In genomic region chr1:20578062-20578461, GRCh38 we compare ENCODE assay signal across 19 cellular contexts. TPM values are rescaled to one million over a fixed set of nuclear protein-coding genes. Genes with fewer than 3 reads are reported as not detected.
DNase-seq lines count a peak whose midpoint lies in the region; ATAC-seq, FAIRE-seq and TF ChIP-seq lines count a peak whose summit lies in the region.
"Had no signal": no experiment of that assay in that cellular context is flagged by ENCODE, and none has a peak within 500 bp of the region (broad histone marks: within the 10 kb centered on the region; RNA-seq: fewer than 3 reads in every experiment).

No MANE protein-coding gene starts in this region.

- H3K27me3 Mint-ChIP-seq in activated naive CD4-positive, alpha-beta T cell treated with anti-CD3 and anti-CD28 coated beads for 36 hours (ENCODE audit: low read depth) = peaks cover 4% of the 10 kb centered on the region

- H3K36me3 ChIP-seq in PC-9 (ENCODE audit: low read depth) = no peaks in the 10 kb centered on the region
- H3K36me3 ChIP-seq in bronchial epithelial cell (ENCODE audit: control insufficient read depth, insufficient read depth, low read length) = no peaks in the 10 kb centered on the region
- no peaks in the 10 kb centered on the region for H3K36me3 ChIP-seq in keratinocyte (ENCODE audit: control insufficient read depth in 2 of 2, extremely low read depth in 1 of 2, insufficient read depth in 2 of 2, low read length in 2 of 2)
- H3K36me3 ChIP-seq: BLaER1 treated with 17β-estradiol and CSF1 and Interleukin-3, amounts not matched to agents 10 nM and 100 nM had no signal

- peaks cover 31% of the 10 kb centered on the region; the same call in 1 of the 2 replicates for H3F3A ChIP-seq in PC-9 (ENCODE audit: insufficient read depth, low read depth)

- FAIRE-seq in bronchial epithelial cell (lab: Jason Lieb, UNC) (no peak), keratinocyte (lab: Jason Lieb, UNC) (peak; percentile 32)
- FAIRE-seq: A204.1, GM19239, H54 had no signal

- dilution Hi-C loops in keratinocyte (cut with MboI; ENCODE audit: extremely low pct_ligation_motif_present, low sequenced_read_pairs) = no loop called here

- H3K9me3 Mint-ChIP-seq in activated naive CD4-positive, alpha-beta T cell treated with anti-CD3 and anti-CD28 coated beads for 36 hours = no peaks in the 10 kb centered on the region

- H3K4me1 ChIP-seq in PC-9 (replicated peaks; ENCODE audit: insufficient read depth) (peaks cover 34% of the 10 kb centered on the region), keratinocyte (ENCODE audit: control insufficient read depth, extremely low read depth, insufficient read depth, low read length) (peaks cover 12% of the 10 kb centered on the region)

- BruUV-seq in PC-9 (replicated peaks; lab: Mats Ljungman, UMichigan) = no TSS peak

- H3K4me3 Mint-ChIP-seq in activated naive CD4-positive, alpha-beta T cell treated with anti-CD3 and anti-CD28 coated beads for 36 hours = no peak overlapping the region

- DNase-seq in ELR (ENCODE audit: low read depth) = peak; percentile 52
- DNase-seq in PC-9 = peak in 1 of 2 experiments; percentile 70
- DNase-seq in bronchial epithelial cell (ENCODE audit: low read depth) = peak; percentile 86
- no peak for DNase-seq in keratinocyte (ENCODE audit: low read depth, low spot score)
- no peak for DNase-seq in DMS153 (lab: John Stamatoyannopoulos, UW)
- DNase-seq in nucleus accumbens (lab: John Stamatoyannopoulos, UW) = no peak
- no peak for DNase-seq in activated naive CD4-positive, alpha-beta T cell treated with anti-CD3 and anti-CD28 coated beads for 36 hours
- DNase-seq: NCI-H1417, NCI-H187 treated with DMSO at 0.1 percent for 48 hours, NCI-H510A, NCI-H774, SHP77, SK-N-SH had no signal

- CTCF ChIA-PET in PC-9 (lab: Charles Lee) = no interaction called here
- CTCF ChIA-PET in activated naive CD4-positive, alpha-beta T cell treated with anti-CD3 and anti-CD28 coated beads for 36 hours (lab: Charles Lee) = interaction anchor here (0.7 kb wide), 1 partner anchor 252 kb away, joined by 4 read pairs; no protein-coding TSS in a partner anchor

- no peaks in the 10 kb centered on the region for H3K9me2 ChIP-seq in PC-9 (ENCODE audit: insufficient read depth)
- H3K9me2 ChIP-seq: SK-N-SH had no signal

- no peak overlapping the region for H2AFZ ChIP-seq in PC-9
- H2AFZ ChIP-seq in keratinocyte (ENCODE audit: control insufficient read depth, low read length) = no peak overlapping the region

- intact Hi-C loops in PC-9 (cut with micrococcal nuclease; ENCODE audit: unreplicated experiment) = loop anchor here (5.0 kb wide), 2 partner anchors 34 to 54 kb away; partner anchors contain the start of gene PINK1
- intact Hi-C loops in activated naive CD4-positive, alpha-beta T cell treated with anti-CD3 and anti-CD28 coated beads for 36 hours (cut with micrococcal nuclease) = no loop called here

- no peaks in the 10 kb centered on the region for H3K9me1 ChIP-seq in keratinocyte (ENCODE audit: control insufficient read depth, extremely low read depth, insufficient read depth, low read length)

- TF ChIP-seq CTCF in PC-9 (conservative IDR thresholded peaks at IDR 0.05) (no peak), bronchial epithelial cell (IDR thresholded peaks at IDR 0.05; ENCODE audit: insufficient read depth, low read length, severe bottlenecking) (no peak), keratinocyte (optimal IDR thresholded peaks at IDR 0.05 in 1 of 3, IDR thresholded peaks at IDR 0.05 in 1 of 3, conservative IDR thresholded peaks at IDR 0.05 in 1 of 3; ENCODE audit: extremely low read depth in 1 of 3, insufficient read depth in 2 of 3, low read length in 3 of 3) (no peak)

- H3K9me3 ChIP-seq in PC-9 (ENCODE audit: insufficient read depth, low read depth) (no peaks in the 10 kb centered on the region), keratinocyte (ENCODE audit: control insufficient read depth, low read depth, low read length) (no peaks in the 10 kb centered on the region)
- H3K9me3 ChIP-seq: BLaER1 treated with 17β-estradiol and CSF1 and Interleukin-3, amounts not matched to agents 10 nM and 100 nM; SK-N-SH had no signal

- H3K27ac Mint-ChIP-seq in activated naive CD4-positive, alpha-beta T cell treated with anti-CD3 and anti-CD28 coated beads for 36 hours = no peak overlapping the region

- H3K79me2 ChIP-seq in PC-9 (ENCODE audit: low read depth) = no peaks in the 10 kb centered on the region
- no peaks in the 10 kb centered on the region for H3K79me2 ChIP-seq in keratinocyte (ENCODE audit: control insufficient read depth, insufficient read depth, low read length)

- H3K4me2 ChIP-seq in PC-9 = no peak overlapping the region
- H3K4me2 ChIP-seq in keratinocyte (ENCODE audit: control insufficient read depth, extremely low read depth, insufficient read depth, low read depth, low read length) = no peak overlapping the region
- H3K4me2 ChIP-seq: BLaER1 treated with 17β-estradiol and CSF1 and Interleukin-3, amounts not matched to agents 10 nM and 100 nM; SK-N-SH had no signal

- no peaks in the 10 kb centered on the region for H3K4me1 Mint-ChIP-seq in activated naive CD4-positive, alpha-beta T cell treated with anti-CD3 and anti-CD28 coated beads for 36 hours (ENCODE audit: low read depth)

- H3K9ac ChIP-seq in keratinocyte (ENCODE audit: control insufficient read depth, extremely low read depth, insufficient read depth, low read length) = no peak overlapping the region
- H3K9ac ChIP-seq: BLaER1 treated with 17β-estradiol and CSF1 and Interleukin-3, amounts not matched to agents 10 nM and 100 nM; SK-N-SH had no signal

- H3K4me3 ChIP-seq in PC-9 = no peak overlapping the region
- H3K4me3 ChIP-seq in bronchial epithelial cell (ENCODE audit: low read depth, low read length) = no peak overlapping the region
- no peak overlapping the region for H3K4me3 ChIP-seq in keratinocyte (ENCODE audit: control insufficient read depth in 2 of 3, extremely low read depth in 1 of 3, insufficient read depth in 2 of 3, low read depth in 1 of 3, low read length in 3 of 3)
- H3K4me3 ChIP-seq: BLaER1 treated with 17β-estradiol and CSF1 and Interleukin-3, amounts not matched to agents 10 nM and 100 nM had no signal

- H4K20me1 ChIP-seq in PC-9 (ENCODE audit: insufficient read depth) (no peaks in the 10 kb centered on the region), keratinocyte (ENCODE audit: control insufficient read depth, extremely low read depth, insufficient read depth, low read length) (no peaks in the 10 kb centered on the region)
- H4K20me1 ChIP-seq: BLaER1 treated with 17β-estradiol and CSF1 and Interleukin-3, amounts not matched to agents 10 nM and 100 nM had no signal

- POLR2A ChIA-PET in PC-9 (lab: Charles Lee; ENCODE audit: unreplicated experiment) = no interaction called here

- H3K27me3 ChIP-seq in PC-9 (ENCODE audit: insufficient read depth, low read depth) = no peaks in the 10 kb centered on the region
- H3K27me3 ChIP-seq in bronchial epithelial cell (ENCODE audit: control insufficient read depth, insufficient read depth, low read length) = peaks cover 4% of the 10 kb centered on the region
- H3K27me3 ChIP-seq in keratinocyte (ENCODE audit: control insufficient read depth, extremely low read depth, insufficient read depth, low read length) = peaks cover 3% of the 10 kb centered on the region
- H3K27me3 ChIP-seq: BLaER1 treated with 17β-estradiol and CSF1 and Interleukin-3, amounts not matched to agents 10 nM and 100 nM had no signal

- no peaks in the 10 kb centered on the region for H3K36me3 Mint-ChIP-seq in activated naive CD4-positive, alpha-beta T cell treated with anti-CD3 and anti-CD28 coated beads for 36 hours (ENCODE audit: low read depth)

- no peak for ATAC-seq in HG03565 (IDR thresholded peaks at IDR 0.05; ENCODE audit: unreplicated experiment)

- H3K27ac ChIP-seq in PC-9 (peak overlapping the region; percentile 64), keratinocyte (ENCODE audit: control insufficient read depth, insufficient read depth, low read length) (no peak overlapping the region)
- H3K27ac ChIP-seq: BLaER1 treated with 17β-estradiol and CSF1 and Interleukin-3, amounts not matched to agents 10 nM and 100 nM; HL-60 had no signal

RNA-seq across cellular contexts. Expression of gene CDA, which starts 10.8 kb away (rescaled TPM):
- total RNA-seq in PC-9 (2021) = 41.9 and 56.6 TPM in 2 replicates
- total RNA-seq in bronchial epithelial cell = 0.79 and 1.4 TPM in 2 replicates
- polyA plus RNA-seq in keratinocyte = 44.9 to 136 TPM (median 64.6 TPM) in 3 replicates
- polyA plus RNA-seq in keratinocyte (2011; ENCODE audit: low read depth) = 23.2 TPM
- polyA plus RNA-seq in keratinocyte (2011; cell fraction: cytosol; rRNA removed) = 89.5 and 115 TPM in 2 replicates
- 29.0 and 36.3 TPM in 2 replicates for polyA plus RNA-seq in keratinocyte (2011; cell fraction: nucleus; rRNA removed)
- 97.3 and 122 TPM in 2 replicates for polyA plus RNA-seq in keratinocyte (2012; ENCODE audit: low replicate concordance)
- polyA minus RNA-seq in keratinocyte = 49.6 to 153 TPM (median 69.5 TPM) in 3 replicates
- 40.7 TPM for polyA minus RNA-seq in keratinocyte (2011; cell fraction: cytosol; rRNA and poly(A)+ RNA removed)
- polyA minus RNA-seq in keratinocyte (2011; cell fraction: nucleus; rRNA and poly(A)+ RNA removed) = 7.8 and 14.0 TPM in 2 replicates
- not detected for total RNA-seq in activated naive CD4-positive, alpha-beta T cell treated with anti-CD3 and anti-CD28 coated beads for 36 hours

RNA-seq across cellular contexts. Expression of gene FAM43B, which starts 25.7 kb away (rescaled TPM):
- not detected in 2 replicates for total RNA-seq in PC-9 (2021)
- total RNA-seq in bronchial epithelial cell = not detected in 2 replicates
- 0.02 to 0.03 TPM in 2 of 3 replicates, not detected in the other for polyA plus RNA-seq in keratinocyte
- polyA plus RNA-seq in keratinocyte (2011; ENCODE audit: low read depth) = not detected
- not detected in 2 replicates for polyA plus RNA-seq in keratinocyte (2011; cell fraction: cytosol; rRNA removed)
- polyA plus RNA-seq in keratinocyte (2011; cell fraction: nucleus; rRNA removed) = 0.04 TPM in 1 of 2 replicates, not detected in the other
- not detected in 2 replicates for polyA plus RNA-seq in keratinocyte (2012; ENCODE audit: low replicate concordance)
- 0.10 TPM in 1 of 3 replicates, not detected in the others for polyA minus RNA-seq in keratinocyte
- not detected for polyA minus RNA-seq in keratinocyte (2011; cell fraction: cytosol; rRNA and poly(A)+ RNA removed)
- not detected in 2 replicates for polyA minus RNA-seq in keratinocyte (2011; cell fraction: nucleus; rRNA and poly(A)+ RNA removed)
- total RNA-seq in activated naive CD4-positive, alpha-beta T cell treated with anti-CD3 and anti-CD28 coated beads for 36 hours = not detected
- polyA plus RNA-seq: SK-N-SH had no signal

RNA-seq across cellular contexts. Expression of gene PINK1, which starts 55.2 kb away (rescaled TPM):
- total RNA-seq in PC-9 (2021) (46.5 and 48.6 TPM in 2 replicates), bronchial epithelial cell (61.1 and 73.0 TPM in 2 replicates)
- polyA plus RNA-seq in keratinocyte = 44.6 to 58.1 TPM (median 55.9 TPM) in 3 replicates
- 43.0 TPM for polyA plus RNA-seq in keratinocyte (2011; ENCODE audit: low read depth)
- polyA plus RNA-seq in keratinocyte (2011; cell fraction: cytosol; rRNA removed) = 41.8 and 59.8 TPM in 2 replicates
- 46.3 and 47.8 TPM in 2 replicates for polyA plus RNA-seq in keratinocyte (2011; cell fraction: nucleus; rRNA removed)
- 57.0 and 60.7 TPM in 2 replicates for polyA plus RNA-seq in keratinocyte (2012; ENCODE audit: low replicate concordance)
- 33.8 to 49.6 TPM (median 41.3 TPM) in 3 replicates for polyA minus RNA-seq in keratinocyte
- 47.2 TPM for polyA minus RNA-seq in keratinocyte (2011; cell fraction: cytosol; rRNA and poly(A)+ RNA removed)
- polyA minus RNA-seq in keratinocyte (2011; cell fraction: nucleus; rRNA and poly(A)+ RNA removed) = 20.0 and 20.3 TPM in 2 replicates
- 1 to 10 TPM; 1.4 to 1.5 TPM for total RNA-seq in activated naive CD4-positive, alpha-beta T cell treated with anti-CD3 and anti-CD28 coated beads for 36 hours

Comparison
In these comparisons a context has a peak if more than half of its experiments do, and no peak if none do; other contexts are left out.
1. DNase-seq: peak in ELR (single experiment) and bronchial epithelial cell (single experiment); none in keratinocyte (single experiment), DMS153 (single experiment), nucleus accumbens (0 of 56) and activated naive CD4-positive, alpha-beta T cell treated with anti-CD3 and anti-CD28 coated beads for 36 hours (single experiment).
2. RNA of gene CDA, which starts 10.8 kb away (total RNA-seq): 41.9 to 56.6 TPM in PC-9; 0.79 to 1.4 TPM in bronchial epithelial cell and not detected in activated naive CD4-positive, alpha-beta T cell treated with anti-CD3 and anti-CD28 coated beads for 36 hours; every median in the first group is over 10 times any median in the second.
3. RNA of gene PINK1, which starts 55.2 kb away (total RNA-seq): 61.1 to 73.0 TPM in bronchial epithelial cell and 46.5 to 48.6 TPM in PC-9; 1.4 to 1.5 TPM in activated naive CD4-positive, alpha-beta T cell treated with anti-CD3 and anti-CD28 coated beads for 36 hours; every median in the first group is over 10 times any median in the second.